In genomic region chr17:47720754-47721533, GRCh38 we compare ENCODE assay signal across 8 cellular contexts. TPM values are rescaled to one million over a fixed set of nuclear protein-coding genes. Genes with fewer than 3 reads are reported as not detected.
DNase-seq lines count a peak whose midpoint lies in the region; ATAC-seq, FAIRE-seq and TF ChIP-seq lines count a peak whose summit lies in the region.

No MANE protein-coding gene starts in this region.

- H3K9me3 ChIP-seq in BLaER1: no peaks in the 10 kb centered on the region
- H3K9me3 ChIP-seq in WERI-Rb-1 (ENCODE audit: severe bottlenecking): no peaks in the 10 kb centered on the region
- H3K9me3 ChIP-seq in K562 (replicated peaks; ENCODE audit: control insufficient read depth, insufficient read depth, low read depth, low read length): no peaks in the 10 kb centered on the region

- no peaks in the 10 kb centered on the region for H3K36me3 ChIP-seq in BLaER1
- H3K36me3 ChIP-seq in WERI-Rb-1: no peaks in the 10 kb centered on the region
- no peaks in the 10 kb centered on the region for H3K36me3 ChIP-seq in K562 (ENCODE audit: control insufficient read depth, insufficient read depth, low read length)

- H2AFZ ChIP-seq in K562 (ENCODE audit: low read depth, low read length): no peak overlapping the region

- TF ChIP-seq RAD21 in K562 (CRISPR knock-in tag; conservative IDR thresholded peaks at IDR 0.05 in 1 of 2, IDR thresholded peaks at IDR 0.05 in 1 of 2): no peak

- H3K27ac ChIP-seq in BLaER1 (no peak overlapping the region), WERI-Rb-1 (no peak overlapping the region), K562 (ENCODE audit: extremely low read depth, low read depth, low read length) (no peak overlapping the region)

- TF ChIP-seq POLR2A in K562 (conservative IDR thresholded peaks at IDR 0.05): no peak

- TF ChIP-seq EP300 in K562 (IDR thresholded peaks at IDR 0.05; ENCODE audit: low read length): no peak

- POLR2A ChIA-PET in K562 (lab: Yijun Ruan, JAX): interaction anchor here (0.6 kb wide), 1 partner anchor 775 kb away, joined by 3 read pairs; no protein-coding TSS in a partner anchor

- H3K27me3 ChIP-seq in BLaER1 (no peaks in the 10 kb centered on the region), WERI-Rb-1 (ENCODE audit: insufficient read depth, low read depth, severe bottlenecking) (no peaks in the 10 kb centered on the region), K562 (ENCODE audit: control insufficient read depth in 2 of 2, insufficient read depth in 2 of 2, low read length in 2 of 2) (peaks cover 20 to 67% of the 10 kb centered on the region in 2 experiments; a peak in 4 of 5 replicates)

- H4K20me1 ChIP-seq in BLaER1 (no peaks in the 10 kb centered on the region), K562 (replicated peaks; ENCODE audit: control insufficient read depth, insufficient read depth, low read length) (peaks cover 3% of the 10 kb centered on the region)

- WGBS in K562 (ENCODE audit: insufficient coverage, low coverage, missing lambda C conversion rate): 5% methylated on average over 33 of the region's 36 CpGs

- peak; percentile 44 for TF ChIP-seq CTCF in WERI-Rb-1 (IDR thresholded peaks at IDR 0.05; ENCODE audit: low read depth, low read length)
- no peak for TF ChIP-seq CTCF in K562 (IDR thresholded peaks at IDR 0.05 in 2 of 3, conservative IDR thresholded peaks at IDR 0.05 in 1 of 3; ENCODE audit: insufficient read depth in 2 of 3, low read depth in 1 of 3, low read length in 3 of 3)

- in situ Hi-C loops in K562 (cut with MboI): no loop called here

- no TSS peak for BruUV-seq in K562 (replicated peaks; lab: Mats Ljungman, UMichigan)

- ATAC-seq in HG02588 (IDR thresholded peaks at IDR 0.05; ENCODE audit: unreplicated experiment) (peak; percentile 36), K562 (no peak), HG03457 (IDR thresholded peaks at IDR 0.05; ENCODE audit: unreplicated experiment) (no peak), GM18520 (IDR thresholded peaks at IDR 0.05; ENCODE audit: unreplicated experiment) (no peak), GM18498 (IDR thresholded peaks at IDR 0.05; ENCODE audit: unreplicated experiment) (no peak)

- no peak overlapping the region for H3K4me3 ChIP-seq in BLaER1
- no peak overlapping the region for H3K4me3 ChIP-seq in WERI-Rb-1 (ENCODE audit: low read depth, low read length)
- no peak overlapping the region for H3K4me3 ChIP-seq in K562

- CTCF ChIA-PET in K562 (lab: Yijun Ruan, JAX; ENCODE audit: low intra/inter-chr PET ratio): no interaction called here

- no peaks in the 10 kb centered on the region for H3K79me2 ChIP-seq in K562 (ENCODE audit: control insufficient read depth, insufficient read depth, low read length)

- H3K9me1 ChIP-seq in K562 (ENCODE audit: control insufficient read depth, insufficient read depth, low read length): no peaks in the 10 kb centered on the region

- H3K4me1 ChIP-seq in BLaER1 (peaks cover 76% of the 10 kb centered on the region), K562 (replicated peaks in 1 of 2; ENCODE audit: control insufficient read depth in 2 of 2, insufficient read depth in 2 of 2, low read length in 2 of 2) (peaks cover 25 to 40% of the 10 kb centered on the region in 2 experiments)

- DNase-seq in WERI-Rb-1 (peak; percentile 57), K562 (ENCODE audit: extremely low read depth in 1 of 4, low spot score in 3 of 4) (no peak)
- DNase-seq in stimulated activated CD4-positive, alpha-beta T cell treated with anti-CD3 and anti-CD28 coated beads, Interleukin-1b, Interleukin-23, amount 100 ng/mL, for 24 hours (ENCODE audit: low read depth in 4 of 4, low spot score in 1 of 4): peak; percentile 85 to 99 (median 90)

- H3K9ac ChIP-seq in BLaER1 (0 out of 2 replicates have a peak overlapping the region, but pooled peaks have one; percentile 2), K562 (ENCODE audit: insufficient read depth in 1 of 2, low read depth in 2 of 2, low read length in 2 of 2) (0 out of 4 replicates have a peak overlapping the region, but pooled peaks of 1 of the 2 experiments have one; percentile 27)

- H3K4me2 ChIP-seq in BLaER1 (peak overlapping the region; percentile 82), K562 (ENCODE audit: insufficient read depth, low read length) (no peak overlapping the region)

- intact Hi-C loops in K562 (cut with micrococcal nuclease): no loop called here

- FAIRE-seq in K562 (lab: Jason Lieb, UNC): no peak

TF ChIP-seq in K562, 482 proteins besides CTCF, POLR2A, EP300 and RAD21 (continues in another document):
- TF ChIP-seq BHLHE40 (IDR thresholded peaks at IDR 0.05; ENCODE audit: low read length) (peak; percentile 67; the same call in 1 of the 2 replicates), E2F6 (IDR thresholded peaks at IDR 0.05; ENCODE audit: borderline replicate concordance in 1 of 2, extremely low read depth in 1 of 2, insufficient read depth in 1 of 2, insufficient read length in 1 of 2, low read depth in 1 of 2, low read length in 1 of 2, poor library complexity in 1 of 2, severe bottlenecking in 1 of 2) (peak; percentile 58 to 93), PHF20 (IDR thresholded peaks at IDR 0.05; ENCODE audit: partially characterized antibody) (no peak), ETV5 (CRISPR knock-in tag; IDR thresholded peaks at IDR 0.05; ENCODE audit: low read depth) (no peak), L3MBTL2 (IDR thresholded peaks at IDR 0.05) (peak; percentile 78), POLR2AphosphoS2 (IDR thresholded peaks at IDR 0.05; ENCODE audit: low read length) (no peak), MEIS2 (IDR thresholded peaks at IDR 0.05; ENCODE audit: partially characterized antibody) (no peak), KDM1A (IDR thresholded peaks at IDR 0.05) (no peak), HMG20B (CRISPR knock-in tag; IDR thresholded peaks at IDR 0.05) (no peak)

RNA-seq across cellular contexts. Expression of gene TBX21, which starts 12.1 kb away (rescaled TPM):
- total RNA-seq in K562 (2011; cell fraction: chromatin; rRNA removed; ENCODE audit: low replicate concordance): not detected in 2 replicates
- total RNA-seq in K562 (2011; cell fraction: nucleolus; rRNA removed): not detected in 2 replicates
- total RNA-seq in K562 (2011; cell fraction: nucleoplasm; rRNA removed): not detected in 2 replicates
- not detected in 2 replicates for total RNA-seq in K562 (2014; rRNA removed)
- total RNA-seq in K562 (2014; rRNA removed; fragmentation: Illumina TruSeq; extraction: Trizol): not detected in 2 replicates
- not detected in 2 replicates for total RNA-seq in K562 (2015; rRNA removed; fragmentation: Illumina TruSeq; extraction: Trizol)
- total RNA-seq in K562 (2021): 0.07 and 0.18 TPM in 2 replicates
- polyA plus RNA-seq in K562 (2011; rRNA removed): not detected in 2 replicates
- polyA plus RNA-seq in K562 (2011; cell fraction: cytosol; rRNA removed): not detected in 2 replicates
- polyA plus RNA-seq in K562 (2011; cell fraction: nucleus; rRNA removed): not detected in 2 replicates
- polyA plus RNA-seq in K562 (2012): not detected in 2 replicates
- not detected in 2 replicates for polyA plus RNA-seq in K562 (2014; fragmentation: Illumina TruSeq; extraction: Trizol)
- not detected for polyA plus RNA-seq in K562 (2014; fragmentation: Nextera tagmentation; extraction: Ambion mirVana)
- polyA plus RNA-seq in K562 (2014; rRNA removed): not detected in 2 replicates
- not detected in 2 replicates for polyA minus RNA-seq in K562 (2011; rRNA and poly(A)+ RNA removed)
- polyA minus RNA-seq in K562 (2011; cell fraction: cytosol; rRNA and poly(A)+ RNA removed): not detected in 2 replicates
- polyA minus RNA-seq in K562 (2011; cell fraction: nucleus; rRNA and poly(A)+ RNA removed): not detected in 2 replicates

RNA-seq across cellular contexts. Expression of gene TBKBP1, which starts 27.0 kb away (rescaled TPM):
- 12.3 and 22.7 TPM in 2 replicates for total RNA-seq in K562 (2011; cell fraction: chromatin; rRNA removed; ENCODE audit: low replicate concordance)
- 11.2 and 11.4 TPM in 2 replicates for total RNA-seq in K562 (2011; cell fraction: nucleolus; rRNA removed)
- total RNA-seq in K562 (2011; cell fraction: nucleoplasm; rRNA removed): 9.2 and 10.6 TPM in 2 replicates
- total RNA-seq in K562 (2014; rRNA removed): 10.6 and 14.7 TPM in 2 replicates
- total RNA-seq in K562 (2014; rRNA removed; fragmentation: Illumina TruSeq; extraction: Trizol): 3.7 and 4.4 TPM in 2 replicates
- 4.7 and 5.1 TPM in 2 replicates for total RNA-seq in K562 (2015; rRNA removed; fragmentation: Illumina TruSeq; extraction: Trizol)
- total RNA-seq in K562 (2021): 12.5 and 15.6 TPM in 2 replicates
- polyA plus RNA-seq in K562 (2011; rRNA removed): 7.2 and 8.7 TPM in 2 replicates
- 4.8 and 9.7 TPM in 2 replicates for polyA plus RNA-seq in K562 (2011; cell fraction: cytosol; rRNA removed)
- polyA plus RNA-seq in K562 (2011; cell fraction: nucleus; rRNA removed): 23.1 and 27.9 TPM in 2 replicates
- 10.5 and 13.8 TPM in 2 replicates for polyA plus RNA-seq in K562 (2012)
- 6.8 and 11.4 TPM in 2 replicates for polyA plus RNA-seq in K562 (2014; fragmentation: Illumina TruSeq; extraction: Trizol)
- polyA plus RNA-seq in K562 (2014; fragmentation: Nextera tagmentation; extraction: Ambion mirVana): under 1 TPM; 0.03 to 0.08 TPM
- polyA plus RNA-seq in K562 (2014; rRNA removed): 12.9 and 13.0 TPM in 2 replicates
- polyA minus RNA-seq in K562 (2011; rRNA and poly(A)+ RNA removed): 5.9 and 7.0 TPM in 2 replicates
- 5.4 and 7.0 TPM in 2 replicates for polyA minus RNA-seq in K562 (2011; cell fraction: cytosol; rRNA and poly(A)+ RNA removed)
- polyA minus RNA-seq in K562 (2011; cell fraction: nucleus; rRNA and poly(A)+ RNA removed): 2.6 and 3.9 TPM in 2 replicates

Comparison
In these comparisons a context has a peak if more than half of its experiments do, and no peak if none do; other contexts are left out.
1. DNase-seq: peak in WERI-Rb-1 (single experiment) and stimulated activated CD4-positive, alpha-beta T cell treated with anti-CD3 and anti-CD28 coated beads, Interleukin-1b, Interleukin-23, amount 100 ng/mL, for 24 hours (4 of 4); none in K562 (0 of 4).